ENCODE assay signal across 19 cellular contexts in the genomic region with DNA sequence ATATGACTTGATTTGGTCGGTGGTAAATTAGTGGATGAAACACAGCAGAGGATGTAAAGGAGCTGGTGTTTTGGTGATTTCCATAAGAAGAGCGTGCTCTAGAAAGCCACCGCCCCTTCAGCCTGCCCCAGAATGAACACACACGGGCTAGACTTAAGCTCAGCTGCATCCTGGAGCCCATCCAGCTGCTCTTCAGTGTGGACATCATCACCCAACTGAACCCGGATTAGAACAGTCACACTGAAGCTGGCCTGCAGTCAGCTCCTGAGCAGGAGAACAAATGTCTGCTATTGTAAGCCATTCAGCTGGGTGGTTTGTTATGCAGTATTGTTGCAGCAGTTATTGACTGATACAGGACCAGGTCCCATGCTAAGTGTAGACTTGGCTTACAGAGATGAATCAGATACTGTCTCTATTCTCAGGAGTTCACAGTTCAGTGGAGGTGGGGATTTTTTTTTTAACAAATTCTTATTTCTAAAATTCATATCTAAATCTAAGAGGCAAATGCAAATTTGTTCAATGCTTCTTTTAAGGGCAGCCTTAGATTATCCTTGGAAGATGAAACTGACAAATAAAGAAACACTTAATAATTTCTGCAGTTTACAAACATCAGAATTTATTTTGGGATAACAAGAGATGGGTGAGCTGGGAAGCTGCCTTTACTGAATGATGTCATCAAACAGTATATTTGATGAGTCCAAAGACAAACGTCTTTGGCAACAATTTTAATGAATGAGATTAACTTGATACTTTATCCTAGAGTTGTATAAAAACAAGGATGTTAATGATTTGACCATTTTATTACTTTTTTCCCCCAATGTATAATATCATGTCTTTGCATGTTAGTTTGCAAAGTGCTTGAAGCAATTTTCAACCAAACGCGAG.
"Had no signal": no experiment of that assay in that cellular context is flagged by ENCODE, and none has a peak within 500 bp of the region (broad histone marks: within the 10 kb centered on the region; RNA-seq: fewer than 3 reads in every experiment).

No MANE protein-coding gene starts in this region.

- H3K9me3 ChIP-seq: sigmoid colon, vagina had no signal

- H3K4me3 ChIP-seq: heart left ventricle, lung, sigmoid colon, smooth muscle cell, vagina had no signal

- H3K4me1 ChIP-seq: parathyroid adenoma, vagina had no signal

- H3K36me3 Mint-ChIP-seq: activated naive CD4-positive, alpha-beta T cell treated with anti-CD3 and anti-CD28 coated beads, Interleukin-2, amount 10 ng/mL, durations not matched to agents 7 days and 5 days; stimulated activated memory B cell treated with anti-CD40 and anti-IgM and Interleukin-4, amounts not matched to agents 10 μg/mL and 1 μg/mL and 100 μg/mL, for 72 hours had no signal

- H3K36me3 ChIP-seq: heart left ventricle, sigmoid colon, vagina had no signal

- H3K27ac Mint-ChIP-seq: activated B cell treated with CpG ODN at 0.5 μM for 24 hours; activated CD4-positive, alpha-beta T cell treated with anti-CD3 and anti-CD28 coated beads for 36 hours; activated naive CD4-positive, alpha-beta T cell treated with anti-CD3 and anti-CD28 coated beads, Interleukin-2, amount 10 ng/mL, durations not matched to agents 7 days and 5 days; activated T-cell treated with anti-CD3 and anti-CD28 coated beads, Interleukin-2, amount 50 U/mL, for 72 hours; naive B cell; stimulated activated memory B cell treated with anti-CD40 and anti-IgM and Interleukin-4, amounts not matched to agents 10 μg/mL and 1 μg/mL and 100 μg/mL, for 72 hours had no signal

- ATAC-seq: activated CD4-positive, alpha-beta T cell treated with anti-CD3 and anti-CD28 coated beads for 36 hours; activated T-cell treated with anti-CD3 and anti-CD28 coated beads, Interleukin-2, amount 50 U/mL, for 72 hours; stimulated activated memory B cell treated with anti-CD40 and anti-IgM and Interleukin-4, amounts not matched to agents 10 μg/mL and 1 μg/mL and 100 μg/mL, for 72 hours had no signal

- DNase-seq: activated B cell treated with CpG ODN at 0.5 μM for 24 hours; activated CD4-positive, alpha-beta T cell treated with anti-CD3 and anti-CD28 coated beads for 36 hours; activated CD4-positive, alpha-beta T cell treated with anti-CD3 and anti-CD28 coated beads, Interleukin-2, amount 50 U/mL, for 4 hours; activated effector memory CD4-positive, alpha-beta T cell treated with Interleukin-2 at 50 U/mL for 16 hours; activated naive CD4-positive, alpha-beta T cell treated with anti-CD3 and anti-CD28 coated beads, Interleukin-2, amount 10 ng/mL, durations not matched to agents 7 days and 5 days; activated T-cell treated with anti-CD3 and anti-CD28 coated beads, Interleukin-2, amount 50 U/mL, for 72 hours; amygdala; naive B cell; nucleus accumbens; sigmoid colon; stimulated activated CD4-positive, alpha-beta T cell treated with anti-CD3 and anti-CD28 coated beads, Interleukin-15, amount 100 ng/mL, for 24 hours; T1000; trophoblast cell had no signal

- H3K27me3 Mint-ChIP-seq: stimulated activated memory B cell treated with anti-CD40 and anti-IgM and Interleukin-4, amounts not matched to agents 10 μg/mL and 1 μg/mL and 100 μg/mL, for 72 hours had no signal

- H3K4me1 Mint-ChIP-seq: activated B cell treated with CpG ODN at 0.5 μM for 24 hours; activated CD4-positive, alpha-beta T cell treated with anti-CD3 and anti-CD28 coated beads for 36 hours; activated naive CD4-positive, alpha-beta T cell treated with anti-CD3 and anti-CD28 coated beads, Interleukin-2, amount 10 ng/mL, durations not matched to agents 7 days and 5 days; naive B cell; stimulated activated memory B cell treated with anti-CD40 and anti-IgM and Interleukin-4, amounts not matched to agents 10 μg/mL and 1 μg/mL and 100 μg/mL, for 72 hours had no signal

- H3K27ac ChIP-seq: heart left ventricle, parathyroid adenoma, sigmoid colon, vagina had no signal

- H3K27me3 ChIP-seq: sigmoid colon, vagina had no signal

- H3K4me3 Mint-ChIP-seq: activated B cell treated with CpG ODN at 0.5 μM for 24 hours; activated CD4-positive, alpha-beta T cell treated with anti-CD3 and anti-CD28 coated beads for 36 hours; activated naive CD4-positive, alpha-beta T cell treated with anti-CD3 and anti-CD28 coated beads, Interleukin-2, amount 10 ng/mL, durations not matched to agents 7 days and 5 days; activated T-cell treated with anti-CD3 and anti-CD28 coated beads, Interleukin-2, amount 50 U/mL, for 72 hours; naive B cell; stimulated activated memory B cell treated with anti-CD40 and anti-IgM and Interleukin-4, amounts not matched to agents 10 μg/mL and 1 μg/mL and 100 μg/mL, for 72 hours had no signal
